In genomic region chr11:59216654-59217640, GRCh38 we compare ENCODE assay signal across 8 cellular contexts. TPM values are rescaled to one million over a fixed set of nuclear protein-coding genes. Genes with fewer than 3 reads are reported as not detected.
DNase-seq lines count a peak whose midpoint lies in the region; ATAC-seq and TF ChIP-seq lines count a peak whose summit lies in the region.

No MANE protein-coding gene starts in this region.

- peak overlapping the region; percentile 25 for H3K9ac ChIP-seq in mesenchymal stem cell (ENCODE audit: low read length)

- no peak overlapping the region for H3K14ac ChIP-seq in mesenchymal stem cell (ENCODE audit: low read length in 2 of 2)

- ATAC-seq in GM19438 (IDR thresholded peaks at IDR 0.05; ENCODE audit: low read depth, unreplicated experiment) (peak; percentile 88), HG03378 (IDR thresholded peaks at IDR 0.05; ENCODE audit: unreplicated experiment) (peak; percentile 92)

- H2BK15ac ChIP-seq in mesenchymal stem cell (ENCODE audit: low read depth, poor library complexity, severe bottlenecking), result no peak overlapping the region

- no peak overlapping the region for H4K91ac ChIP-seq in mesenchymal stem cell (ENCODE audit: low read length)

- TF ChIP-seq CTCF in WI38 (IDR thresholded peaks at IDR 0.05; ENCODE audit: low read depth, low read length), result no peak

- H3K4me3 ChIP-seq in WI38 (ENCODE audit: low read depth, low read length) (0 out of 2 replicates have a peak overlapping the region, but pooled peaks have one; percentile 1), mesenchymal stem cell (ENCODE audit: insufficient read depth in 1 of 2, low read depth in 1 of 2, low read length in 2 of 2) (peak overlapping the region in 1 of 2 experiments; percentile 62)

- no peak overlapping the region for H3K27ac ChIP-seq in mesenchymal stem cell (ENCODE audit: low read length, poor library complexity, severe bottlenecking)

- 87% methylated on average over 8 of the region's 9 CpGs for WGBS in mesenchymal stem cell

- no peak overlapping the region for H2AK5ac ChIP-seq in mesenchymal stem cell (ENCODE audit: low read length, severe bottlenecking)

- H2AFZ ChIP-seq in mesenchymal stem cell (ENCODE audit: low read depth, low read length), result no peak overlapping the region

- H3K4me1 ChIP-seq in mesenchymal stem cell (ENCODE audit: control insufficient read depth, insufficient read depth, low read depth, low read length), result no peaks in the 10 kb centered on the region

- no peaks in the 10 kb centered on the region for H3K36me3 ChIP-seq in mesenchymal stem cell (ENCODE audit: control insufficient read depth in 1 of 2, insufficient read depth in 2 of 2, low read depth in 1 of 2, low read length in 2 of 2)

- peaks cover 5 to 18% of the 10 kb centered on the region in 2 experiments for H3K27me3 ChIP-seq in mesenchymal stem cell (ENCODE audit: control insufficient read depth in 1 of 2, insufficient read depth in 1 of 2, low read length in 2 of 2)

- no peak overlapping the region for H2BK5ac ChIP-seq in mesenchymal stem cell (ENCODE audit: low read depth, low read length, poor library complexity, severe bottlenecking)

- H2BK120ac ChIP-seq in mesenchymal stem cell (ENCODE audit: low read depth, low read length), result no peak overlapping the region

- no peak overlapping the region for H3K23ac ChIP-seq in mesenchymal stem cell (ENCODE audit: low read length in 2 of 2)

- no peaks in the 10 kb centered on the region for H3K9me3 ChIP-seq in mesenchymal stem cell (ENCODE audit: control insufficient read depth, low read length)

- H2BK12ac ChIP-seq in mesenchymal stem cell (ENCODE audit: low read length in 2 of 2), result no peak overlapping the region

- no peaks in the 10 kb centered on the region for H3K79me1 ChIP-seq in mesenchymal stem cell (replicated peaks; ENCODE audit: low read length, poor library complexity, severe bottlenecking)

- H4K8ac ChIP-seq in mesenchymal stem cell (ENCODE audit: low read length), result no peak overlapping the region

- no peak overlapping the region for H3K4ac ChIP-seq in mesenchymal stem cell (ENCODE audit: low read depth in 1 of 2, low read length in 2 of 2)

- H3K4me2 ChIP-seq in mesenchymal stem cell (ENCODE audit: low read length, poor library complexity, severe bottlenecking), result no peak overlapping the region

- no peak overlapping the region for H3K18ac ChIP-seq in mesenchymal stem cell (ENCODE audit: low read depth in 1 of 2, low read length in 2 of 2)

- peak; percentile 28 for DNase-seq in Daoy (ENCODE audit: low read depth)
- no peak for DNase-seq in mesenchymal stem cell
- no peak for DNase-seq in COLO829 (ENCODE audit: low spot score)
- DNase-seq in NCI-H526 (lab: John Stamatoyannopoulos, UW), result no peak
- DNase-seq in stimulated activated naive CD4-positive, alpha-beta T cell treated with Interleukin-2 at 50 U/mL for 16 hours (lab: John Stamatoyannopoulos, UW), result no peak

RNA-seq across cellular contexts. Expression of gene MPEG1, which starts 4.2 kb away (rescaled TPM):
- total RNA-seq in Daoy (2014; rRNA removed; shearing (Covaris generic)), result not detected in 2 replicates
- polyA plus RNA-seq in mesenchymal stem cell (2013, experiment 1 of 2), result not detected
- not detected for polyA plus RNA-seq in mesenchymal stem cell (2013, experiment 2 of 2)

RNA-seq across cellular contexts. Expression of gene DTX4, which starts 45.0 kb away (rescaled TPM):
- total RNA-seq in Daoy (2014; rRNA removed; shearing (Covaris generic)), result not detected in 2 replicates
- 1.8 TPM for polyA plus RNA-seq in mesenchymal stem cell (2013, experiment 1 of 2)
- 2.0 TPM for polyA plus RNA-seq in mesenchymal stem cell (2013, experiment 2 of 2)
